ENCODE assay signal across 10 cellular contexts in the genomic region with DNA sequence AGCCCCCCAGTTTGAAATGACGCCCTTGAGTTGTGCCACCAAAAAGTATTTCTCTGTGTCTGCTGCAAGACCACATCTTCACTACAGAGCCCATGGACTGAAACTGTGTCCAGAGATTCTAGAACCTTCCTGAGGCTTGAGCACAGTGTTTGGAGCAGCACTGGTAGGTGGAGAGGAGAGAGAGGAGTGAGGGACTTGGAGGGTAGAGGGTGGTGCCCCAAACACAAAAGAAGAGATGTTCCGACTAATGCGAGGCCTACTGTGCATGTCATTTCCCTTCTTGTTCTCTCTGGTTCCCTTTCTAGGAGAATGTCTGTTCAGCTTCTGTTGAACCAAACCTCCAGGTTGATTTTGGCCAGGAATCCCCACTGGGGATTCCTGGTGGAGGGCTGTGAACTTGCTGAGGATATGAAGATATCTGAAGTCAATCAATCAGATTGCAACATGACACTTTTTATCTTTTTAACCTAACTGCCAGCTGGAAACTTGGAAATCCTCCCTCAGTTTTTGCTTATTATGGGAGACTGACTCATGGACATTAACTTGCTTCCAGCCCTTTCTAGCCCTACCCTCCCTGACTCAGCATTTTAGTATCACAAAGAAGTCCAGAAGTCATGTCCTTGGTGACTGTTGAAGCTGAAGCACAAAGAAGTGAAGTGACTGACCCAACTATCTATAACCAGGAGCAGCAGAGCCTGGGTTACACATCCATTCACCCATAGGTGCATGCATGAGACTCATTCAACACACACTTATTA.
DNase-seq lines count a peak whose midpoint lies in the region; ATAC-seq and TF ChIP-seq lines count a peak whose summit lies in the region.
"Had no signal": no experiment of that assay in that cellular context is flagged by ENCODE, and none has a peak within 500 bp of the region (broad histone marks: within the 10 kb centered on the region; RNA-seq: fewer than 3 reads in every experiment).

No MANE protein-coding gene starts in this region.

- peak; percentile 74 for DNase-seq in Daoy (ENCODE audit: low read depth)
- DNase-seq in PC-3: peak; percentile 78
- peak; percentile 78 to 82 for DNase-seq in erythroblast (lab: John Stamatoyannopoulos, UW)
- no peak for DNase-seq in neural crest cell (ENCODE audit: low read depth, low spot score)
- DNase-seq in NCI-H1092 (lab: John Stamatoyannopoulos, UW): no peak
- DNase-seq in stimulated activated CD4-positive, alpha-beta T cell treated with anti-CD3 and anti-CD28 coated beads, Interleukin-2, amount 100 ng/mL, for 24 hours: no peak
- DNase-seq: NCI-H2081 had no signal

- TF ChIP-seq POLR2A in erythroblast (IDR thresholded peaks at IDR 0.05; ENCODE audit: low read length): no peak

- H3K4me2 ChIP-seq in PC-3 (ENCODE audit: low read length): peak overlapping the region; percentile 31; the same call in 1 of the 2 replicates

- TF ChIP-seq CTCF in PC-3 (conservative IDR thresholded peaks at IDR 0.05; ENCODE audit: low read depth, low read length): no peak
- TF ChIP-seq CTCF in neural crest cell (conservative IDR thresholded peaks at IDR 0.05): no peak

- H3K27me3 ChIP-seq in PC-3 (ENCODE audit: low read length): no peaks in the 10 kb centered on the region

- peak overlapping the region; percentile 74 for H3K27ac ChIP-seq in PC-3 (ENCODE audit: low read length)

- H3K9me3 Mint-ChIP-seq in neural crest cell: peaks cover 19% of the 10 kb centered on the region

- peak overlapping the region; percentile 52 for H3K27ac Mint-ChIP-seq in neural crest cell (ENCODE audit: unreplicated experiment)

- no peak overlapping the region for H3K4me3 Mint-ChIP-seq in neural crest cell

- intact Hi-C loops in PC-3 (cut with micrococcal nuclease): no loop called here

- no peaks in the 10 kb centered on the region for H3F3A ChIP-seq in PC-3 (ENCODE audit: low read length, unreplicated experiment)

- H3K9me3 ChIP-seq in PC-3 (ENCODE audit: low read length): no peaks in the 10 kb centered on the region
- H3K9me3 ChIP-seq: HAP-1 had no signal

- H3K9me2 ChIP-seq in PC-3 (replicated peaks; ENCODE audit: low read length): no peaks in the 10 kb centered on the region

- H2AFZ ChIP-seq in PC-3 (ENCODE audit: low read length): no peak overlapping the region

- no peaks in the 10 kb centered on the region for H3K4me1 Mint-ChIP-seq in neural crest cell

- CTCF ChIA-PET in PC-3 (lab: Charles Lee): no interaction called here

- peak; percentile 44 for ATAC-seq in PC-3
- no peak for ATAC-seq in HG02610 (IDR thresholded peaks at IDR 0.05; ENCODE audit: unreplicated experiment)
- ATAC-seq in HG03442 (IDR thresholded peaks at IDR 0.05; ENCODE audit: unreplicated experiment): no peak

- H3K9ac ChIP-seq in PC-3 (ENCODE audit: low read length): peak overlapping the region; percentile 19; the same call in 1 of the 2 replicates

- no peaks in the 10 kb centered on the region for H3K27me3 Mint-ChIP-seq in neural crest cell (ENCODE audit: low read depth)

- POLR2A ChIA-PET in PC-3 (lab: Charles Lee; ENCODE audit: unreplicated experiment): interaction anchor here (0.6 kb wide), 1 partner anchor 77 kb away, joined by 3 read pairs; no protein-coding TSS in a partner anchor

- H3K4me3 ChIP-seq in PC-3 (ENCODE audit: low read length): no peak overlapping the region
- H3K4me3 ChIP-seq: HAP-1 had no signal

- H3K36me3 ChIP-seq in PC-3 (ENCODE audit: low read depth, low read length): no peaks in the 10 kb centered on the region
- H3K36me3 ChIP-seq: HAP-1 had no signal

- no TSS peak for BruUV-seq in PC-3 (replicated peaks; lab: Mats Ljungman, UMichigan)

- no peaks in the 10 kb centered on the region for H3K36me3 Mint-ChIP-seq in neural crest cell (ENCODE audit: low read depth)

- peaks cover 49% of the 10 kb centered on the region for H3K4me1 ChIP-seq in PC-3 (ENCODE audit: insufficient read depth, low read length)
- H3K4me1 ChIP-seq: HAP-1 had no signal

- H3K79me2 ChIP-seq in PC-3 (ENCODE audit: low read length): no peaks in the 10 kb centered on the region

- H4K20me1 ChIP-seq in PC-3 (ENCODE audit: low read length): no peaks in the 10 kb centered on the region

Comparison
In these comparisons a context has a peak if more than half of its experiments do, and no peak if none do; other contexts are left out.
1. DNase-seq: peak in Daoy (single experiment), PC-3 (single experiment) and erythroblast (2 of 2); none in neural crest cell (single experiment), NCI-H1092 (single experiment) and stimulated activated CD4-positive, alpha-beta T cell treated with anti-CD3 and anti-CD28 coated beads, Interleukin-2, amount 100 ng/mL, for 24 hours (0 of 2).